ENCODE assay signal across 8 cellular contexts in genomic region chr2:197011777-197012641, GRCh38.
A peak's percentile ranks its signal among the peaks of the same experiment; 100 is the strongest.
DNase-seq lines count a peak whose midpoint lies in the region; ATAC-seq and TF ChIP-seq lines count a peak whose summit lies in the region.

No MANE protein-coding gene starts in this region.

- H3K4me3 Mint-ChIP-seq in activated naive CD8-positive, alpha-beta T cell treated with anti-CD3 and anti-CD28 coated beads, Interleukin-2, amount 50 U/mL, for 24 hours = no peak overlapping the region

- no TSS peak for BruUV-seq in A673 (replicated peaks; lab: Mats Ljungman, UMichigan)

- no peaks in the 10 kb centered on the region for H3K36me3 ChIP-seq in A673 (ENCODE audit: insufficient read depth, low read length, poor library complexity, severe bottlenecking)

- H3K27ac Mint-ChIP-seq in activated naive CD8-positive, alpha-beta T cell treated with anti-CD3 and anti-CD28 coated beads, Interleukin-2, amount 50 U/mL, for 24 hours = peak overlapping the region; percentile 65

- POLR2A ChIA-PET in A673 (lab: Charles Lee; ENCODE audit: low non-redundant PET) = interaction anchor here (0.6 kb wide), 1 partner anchor 35 kb away, joined by 3 read pairs; no protein-coding TSS in a partner anchor
- POLR2A ChIA-PET in GM10248 (lab: Yijun Ruan, JAX) = no interaction called here

- intact Hi-C loops in A673 (cut with micrococcal nuclease; ENCODE audit: unreplicated experiment) (loop anchor here (1.0 to 5.0 kb wide), 4 partner anchors 59 to 366 kb away; partner anchors contain the start of gene PGAP1), Right ventricle myocardium superior (cut with DNase I) (no loop called here)

- DNase-seq in A673 (ENCODE audit: low spot score) (peak; percentile 83), GM10248 (ENCODE audit: extremely low spot score) (peak; percentile 41), NCI-H69 (lab: John Stamatoyannopoulos, UW) (peak; percentile 75), Right ventricle myocardium superior (no peak), renal cortical epithelial cell (ENCODE audit: low read depth) (peak; percentile 55)
- no peak for DNase-seq in activated naive CD8-positive, alpha-beta T cell treated with anti-CD3 and anti-CD28 coated beads, Interleukin-2, amount 50 U/mL, for 24 hours

- no peaks in the 10 kb centered on the region for H3K9me3 Mint-ChIP-seq in activated naive CD8-positive, alpha-beta T cell treated with anti-CD3 and anti-CD28 coated beads, Interleukin-2, amount 50 U/mL, for 24 hours

- H3K4me1 ChIP-seq in A673 (ENCODE audit: insufficient read depth, low read length, poor library complexity, severe bottlenecking) = peaks cover 43% of the 10 kb centered on the region

- H3K9me3 ChIP-seq in A673 (ENCODE audit: low read depth, low read length, poor library complexity, severe bottlenecking) = no peaks in the 10 kb centered on the region

- no peaks in the 10 kb centered on the region for H3K27me3 ChIP-seq in A673 (replicated peaks; ENCODE audit: insufficient read depth, low read depth, low read length, poor library complexity)

- ATAC-seq in HG03175 (IDR thresholded peaks at IDR 0.05; ENCODE audit: unreplicated experiment) = peak; percentile 55
- ATAC-seq in activated naive CD8-positive, alpha-beta T cell treated with anti-CD3 and anti-CD28 coated beads, Interleukin-2, amount 50 U/mL, for 24 hours = peak; percentile 66
- peak; percentile 92 for ATAC-seq in Right ventricle myocardium superior (ENCODE audit: poor library complexity)
- no peak for ATAC-seq in HG03025 (IDR thresholded peaks at IDR 0.05; ENCODE audit: low FRiP score, unreplicated experiment)

- no peak overlapping the region for H3K4me3 ChIP-seq in A673 (ENCODE audit: low read depth, low read length, poor library complexity, severe bottlenecking)

- H3K27ac ChIP-seq in A673 (ENCODE audit: low read depth, low read length, poor library complexity, severe bottlenecking) = no peak overlapping the region

- peaks cover 28% of the 10 kb centered on the region for H3K36me3 Mint-ChIP-seq in activated naive CD8-positive, alpha-beta T cell treated with anti-CD3 and anti-CD28 coated beads, Interleukin-2, amount 50 U/mL, for 24 hours (ENCODE audit: low read depth)

- peaks cover 1% of the 10 kb centered on the region for H3K4me1 Mint-ChIP-seq in activated naive CD8-positive, alpha-beta T cell treated with anti-CD3 and anti-CD28 coated beads, Interleukin-2, amount 50 U/mL, for 24 hours

- TF ChIP-seq CTCF in A673 (conservative IDR thresholded peaks at IDR 0.05; ENCODE audit: low read depth, low read length) (peak; percentile 95), GM10248 (IDR thresholded peaks at IDR 0.05; ENCODE audit: control extremely low read depth, extremely low read depth, low read depth, missing control alignments) (peak; percentile 68)

- no peaks in the 10 kb centered on the region for H3K27me3 Mint-ChIP-seq in activated naive CD8-positive, alpha-beta T cell treated with anti-CD3 and anti-CD28 coated beads, Interleukin-2, amount 50 U/mL, for 24 hours

- CTCF ChIA-PET in A673 (lab: Charles Lee) (interaction anchor here (0.7 to 1.9 kb wide), 4 partner anchors 16 to 299 kb away, joined by 3 to 9 read pairs (median 4); no protein-coding TSS in a partner anchor), GM10248 (lab: Yijun Ruan, JAX) (interaction anchor here (0.7 to 2.9 kb wide), 22 partner anchors 8 to 375 kb away, joined by 3 to 24 read pairs (median 4); no protein-coding TSS in a partner anchor)

Comparison
In these comparisons a context has a peak if more than half of its experiments do, and no peak if none do; other contexts are left out.
1. DNase-seq: peak in A673 (single experiment), GM10248 (single experiment), NCI-H69 (single experiment) and renal cortical epithelial cell (single experiment); none in activated naive CD8-positive, alpha-beta T cell treated with anti-CD3 and anti-CD28 coated beads, Interleukin-2, amount 50 U/mL, for 24 hours (single experiment) and Right ventricle myocardium superior (single experiment).